ENCODE assay signal across 9 cellular contexts in the genomic region with DNA sequence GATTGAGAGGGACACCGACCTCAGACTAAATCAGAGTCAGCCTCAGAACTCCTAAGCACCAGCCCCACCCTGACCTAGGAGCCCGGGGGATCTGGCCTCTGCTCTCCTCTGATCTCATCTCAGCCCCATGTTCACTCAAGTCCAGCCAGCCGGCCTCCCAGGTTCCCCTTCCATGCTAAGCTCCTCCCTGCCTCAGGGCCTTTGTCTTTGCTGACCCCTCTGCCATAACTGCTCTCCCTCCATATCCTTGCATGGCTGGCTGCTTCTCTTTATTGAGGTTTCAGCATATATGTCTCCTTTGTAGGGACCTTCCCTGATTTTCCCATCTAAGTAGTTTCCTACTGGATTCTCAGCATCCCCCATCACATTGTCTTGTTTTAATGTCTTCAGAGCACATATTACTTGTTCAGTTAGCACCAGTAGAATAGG. TPM values are rescaled to one million over a fixed set of nuclear protein-coding genes. Genes with fewer than 3 reads are reported as not detected.
DNase-seq lines count a peak whose midpoint lies in the region; ATAC-seq and TF ChIP-seq lines count a peak whose summit lies in the region.
"Had no signal": no experiment of that assay in that cellular context is flagged by ENCODE, and none has a peak within 500 bp of the region (broad histone marks: within the 10 kb centered on the region; RNA-seq: fewer than 3 reads in every experiment).

No MANE protein-coding gene starts in this region.

- H3K4me1 ChIP-seq in ES-I3 (ENCODE audit: insufficient read depth, low read length) (peaks cover 8% of the 10 kb centered on the region; the same call in 1 of the 2 replicates), HUES64 (ENCODE audit: insufficient read depth, low read length) (peaks cover 8% of the 10 kb centered on the region; the same call in 1 of the 2 replicates), esophagus (ENCODE audit: control insufficient read depth in 2 of 2, insufficient read depth in 2 of 2, low read length in 1 of 2) (peaks cover 0 to 13% of the 10 kb centered on the region in 2 donors)

- H3K9me3 ChIP-seq in ES-I3 (ENCODE audit: control insufficient read depth, insufficient read depth, low read length) (no peaks in the 10 kb centered on the region), HUES64 (ENCODE audit: insufficient read depth, low read depth, low read length) (no peaks in the 10 kb centered on the region), esophagus (ENCODE audit: control insufficient read depth in 2 of 2, insufficient read depth in 1 of 2, low read depth in 1 of 2, low read length in 1 of 2) (no peaks in the 10 kb centered on the region), WERI-Rb-1 (ENCODE audit: severe bottlenecking) (no peaks in the 10 kb centered on the region)

- peak overlapping the region; percentile 88 for H3K27ac Mint-ChIP-seq in osteocyte (ENCODE audit: unreplicated experiment)

- H3K4me1 Mint-ChIP-seq in osteocyte (ENCODE audit: unreplicated experiment) = peaks cover 17% of the 10 kb centered on the region

- H3K4me3 Mint-ChIP-seq in osteocyte (ENCODE audit: unreplicated experiment) = peak overlapping the region; percentile 72

- H3K9ac ChIP-seq in ES-I3 (ENCODE audit: low read depth, low read length) (peak overlapping the region; percentile 74), HUES64 (ENCODE audit: low read depth, low read length) (peak overlapping the region; percentile 11; the same call in 1 of the 2 replicates)

- DNase-seq in osteocyte (ENCODE audit: extremely low spot score, unreplicated experiment) = no peak
- no peak for DNase-seq in EL
- no peak for DNase-seq in WERI-Rb-1

- TF ChIP-seq CTCF in osteocyte (IDR thresholded peaks at IDR 0.05) (no peak), WERI-Rb-1 (IDR thresholded peaks at IDR 0.05; ENCODE audit: low read depth, low read length) (no peak)

- ATAC-seq in GM18873 (IDR thresholded peaks at IDR 0.05; ENCODE audit: low FRiP score, unreplicated experiment) (no peak), GM19351 (IDR thresholded peaks at IDR 0.05; ENCODE audit: unreplicated experiment) (no peak)

- WGBS in HUES64 = 54% methylated on average over 3 of the region's 3 CpGs
- WGBS in esophagus, 2 donors = 21 to 27% methylated on average over 3 of the region's 3 CpGs

- H3K27ac ChIP-seq in HUES64 (ENCODE audit: low read depth, low read length) = no peak overlapping the region
- H3K27ac ChIP-seq in esophagus (ENCODE audit: low read depth in 2 of 2, low read length in 1 of 2) = peak overlapping the region; percentile 62 to 82
- H3K27ac ChIP-seq in WERI-Rb-1 = no peak overlapping the region
- H3K27ac ChIP-seq: cardiac muscle cell had no signal

- H3K9me3 Mint-ChIP-seq in osteocyte (ENCODE audit: unreplicated experiment) = no peaks in the 10 kb centered on the region

- H3K4me3 ChIP-seq in HUES64 (ENCODE audit: low read length) = peak overlapping the region; percentile 56; the same call in 1 of the 2 replicates
- no peak overlapping the region for H3K4me3 ChIP-seq in esophagus (ENCODE audit: low read depth in 1 of 2, low read length in 2 of 2)
- H3K4me3 ChIP-seq in WERI-Rb-1 (ENCODE audit: low read depth, low read length) = no peak overlapping the region
- H3K4me3 ChIP-seq: cardiac muscle cell had no signal

- no peaks in the 10 kb centered on the region for H3K36me3 Mint-ChIP-seq in osteocyte (ENCODE audit: unreplicated experiment)

- no peaks in the 10 kb centered on the region for H3K27me3 Mint-ChIP-seq in osteocyte (ENCODE audit: unreplicated experiment)

- no peaks in the 10 kb centered on the region for H3K36me3 ChIP-seq in ES-I3 (ENCODE audit: insufficient read depth, low read length)
- no peaks in the 10 kb centered on the region for H3K36me3 ChIP-seq in HUES64 (ENCODE audit: insufficient read depth, low read length)
- H3K36me3 ChIP-seq in esophagus (ENCODE audit: control insufficient read depth in 2 of 2, insufficient read depth in 2 of 2, low read length in 1 of 2) = no peaks in the 10 kb centered on the region
- H3K36me3 ChIP-seq in WERI-Rb-1 = no peaks in the 10 kb centered on the region
- H3K36me3 ChIP-seq: cardiac muscle cell had no signal

- H3K27me3 ChIP-seq in HUES64 (ENCODE audit: insufficient read depth, low read length) = peaks cover 35% of the 10 kb centered on the region
- H3K27me3 ChIP-seq in esophagus (ENCODE audit: control insufficient read depth in 1 of 2, insufficient read depth in 2 of 2, low read length in 2 of 2) = no peaks in the 10 kb centered on the region
- H3K27me3 ChIP-seq in WERI-Rb-1 (ENCODE audit: insufficient read depth, low read depth, severe bottlenecking) = no peaks in the 10 kb centered on the region

RNA-seq across cellular contexts. Expression of gene SLC15A3, which starts 0.8 kb away (rescaled TPM):
- 15.9 TPM for polyA plus RNA-seq in HUES64 (2013, experiment 1 of 2)
- polyA plus RNA-seq in HUES64 (2013, experiment 2 of 2) = 19.1 TPM
- polyA plus RNA-seq in esophagus = 1 to 10 TPM; 6.5 to 9.7 TPM
- 11.6 and 14.6 TPM in 2 replicates for total RNA-seq in osteocyte
- polyA plus RNA-seq: cardiac muscle cell had no signal

RNA-seq across cellular contexts. Expression of gene CD6, which starts 18.7 kb away (rescaled TPM):
- not detected for polyA plus RNA-seq in HUES64 (2013, experiment 1 of 2)
- 0.13 TPM for polyA plus RNA-seq in HUES64 (2013, experiment 2 of 2)
- polyA plus RNA-seq in esophagus = 1 to 10 TPM; 1.3 to 1.4 TPM
- not detected in 2 replicates for total RNA-seq in osteocyte
- polyA plus RNA-seq: cardiac muscle cell had no signal

RNA-seq across cellular contexts. Expression of gene TMEM132A, which starts 28.5 kb away (rescaled TPM):
- polyA plus RNA-seq in HUES64 (2013, experiment 1 of 2) = 73.4 TPM
- 73.1 TPM for polyA plus RNA-seq in HUES64 (2013, experiment 2 of 2)
- 10 to 100 TPM in 1 of 2 donors, 1 to 10 TPM in 1; 8.1 to 37.4 TPM for polyA plus RNA-seq in esophagus
- total RNA-seq in osteocyte = 113 and 118 TPM in 2 replicates

RNA-seq across cellular contexts. Expression of gene TMEM109, which starts 38.8 kb away (rescaled TPM):
- 46.1 TPM for polyA plus RNA-seq in HUES64 (2013, experiment 1 of 2)
- polyA plus RNA-seq in HUES64 (2013, experiment 2 of 2) = 48.6 TPM
- polyA plus RNA-seq in esophagus = 100 to 1,000 TPM in 1 of 2 donors, 10 to 100 TPM in 1; 68.4 to 112 TPM
- 144 and 152 TPM in 2 replicates for total RNA-seq in osteocyte

RNA-seq across cellular contexts. Expression of gene PRPF19, which starts 46.4 kb away (rescaled TPM):
- polyA plus RNA-seq in HUES64 (2013, experiment 1 of 2) = 121 TPM
- 102 TPM for polyA plus RNA-seq in HUES64 (2013, experiment 2 of 2)
- polyA plus RNA-seq in esophagus = 10 to 100 TPM; 55.1 to 78.2 TPM
- 78.0 and 78.2 TPM in 2 replicates for total RNA-seq in osteocyte

Comparison
In these comparisons a context has a peak if more than half of its experiments do, and no peak if none do; other contexts are left out.
1. H3K27ac ChIP-seq: peak in esophagus (2 of 2); none in HUES64 (single experiment) and WERI-Rb-1 (single experiment).